In the genomic region with DNA sequence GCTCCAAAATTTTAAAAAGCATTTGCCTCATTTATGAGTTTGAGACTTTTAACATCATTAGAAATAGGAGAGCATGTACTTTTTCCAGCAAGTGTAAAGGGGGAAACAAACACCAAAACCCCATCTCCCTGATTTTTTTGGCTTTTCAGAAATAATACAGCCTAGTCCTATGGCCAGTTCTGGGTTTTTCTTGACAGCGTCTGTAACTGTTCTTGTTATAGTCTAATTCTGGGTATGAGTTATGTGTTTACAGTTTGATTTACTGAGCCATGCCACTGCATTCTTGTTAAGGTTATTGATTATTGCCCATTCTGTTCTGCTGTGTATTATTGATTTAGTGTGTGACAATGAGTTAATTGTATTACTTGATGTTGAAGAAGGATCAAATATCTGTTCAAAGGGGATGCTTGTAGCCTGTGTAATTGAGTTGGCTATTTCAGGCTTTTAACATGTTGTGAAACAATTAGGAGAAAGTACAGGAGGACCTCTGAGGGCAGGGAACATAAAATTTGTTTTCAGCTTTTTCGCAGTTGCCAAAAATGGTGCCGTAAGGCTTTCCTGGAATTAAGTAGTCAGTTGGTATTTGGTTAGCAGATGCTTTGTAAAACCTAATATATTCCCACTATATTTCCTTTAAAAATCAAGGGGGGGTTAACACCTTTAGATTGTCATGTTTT, we compare ENCODE assay signal across 13 cellular contexts. TPM values are rescaled to one million over a fixed set of nuclear protein-coding genes. Genes with fewer than 3 reads are reported as not detected.
DNase-seq lines count a peak whose midpoint lies in the region; ATAC-seq and TF ChIP-seq lines count a peak whose summit lies in the region.
"Had no signal": no experiment of that assay in that cellular context is flagged by ENCODE, and none has a peak within 500 bp of the region (broad histone marks: within the 10 kb centered on the region; RNA-seq: fewer than 3 reads in every experiment).

No MANE protein-coding gene starts in this region.

- POLR2A ChIA-PET in CD8-positive, alpha-beta T cell (lab: Charles Lee): interaction anchor here (0.6 to 2.2 kb wide), 6 partner anchors 10 to 131 kb away, joined by 3 to 6 read pairs (median 3); no protein-coding TSS in a partner anchor

- TF ChIP-seq CTCF in CD8-positive, alpha-beta T cell (IDR thresholded peaks at IDR 0.05): no peak
- TF ChIP-seq CTCF in esophagus squamous epithelium (IDR thresholded peaks at IDR 0.05): no peak
- no peak for TF ChIP-seq CTCF in omental fat pad (IDR thresholded peaks at IDR 0.05)

- no peak overlapping the region for H3K27ac ChIP-seq in CD8-positive, alpha-beta T cell (ENCODE audit: low read depth, low read length)
- peak overlapping the region in 3 of 4 donors; percentile 56 to 73 (median 66) for H3K27ac ChIP-seq in esophagus squamous epithelium
- H3K27ac ChIP-seq: parathyroid adenoma, VCaP had no signal

- no peak for TF ChIP-seq POLR2A in esophagus squamous epithelium (IDR thresholded peaks at IDR 0.05)

- H3K4me1 ChIP-seq in CD8-positive, alpha-beta T cell (ENCODE audit: insufficient read depth, low read length): peaks cover 72% of the 10 kb centered on the region
- peaks cover 12 to 78% (median 38%) of the 10 kb centered on the region in 3 donors for H3K4me1 ChIP-seq in esophagus squamous epithelium
- H3K4me1 ChIP-seq: parathyroid adenoma had no signal

- no peak overlapping the region for H3K4me3 ChIP-seq in CD8-positive, alpha-beta T cell (ENCODE audit: low read depth, low read length)
- H3K4me3 ChIP-seq in esophagus squamous epithelium: no peak overlapping the region
- H3K4me3 ChIP-seq: Peyer's patch had no signal

- H3K4me1 Mint-ChIP-seq in CD8-positive, alpha-beta T cell (ENCODE audit: low read depth): peaks cover 74% of the 10 kb centered on the region

- 78 to 80% methylated on average over 3 of the region's 3 CpGs for WGBS in esophagus squamous epithelium, 2 donors

- DNase-seq in CD8-positive, alpha-beta T cell: no peak
- DNase-seq in NCI-H146 treated with DMSO at 0.1 percent for 48 hours (lab: John Stamatoyannopoulos, UW; ENCODE audit: unreplicated experiment) (peak; percentile 43), esophagus squamous epithelium (lab: John Stamatoyannopoulos, UW) (no peak), omental fat pad (ENCODE audit: low spot score) (no peak), GOT3 (lab: John Stamatoyannopoulos, UW) (no peak), NCI-H1417 treated with DMSO at 0.1 percent for 48 hours (lab: John Stamatoyannopoulos, UW) (no peak)
- DNase-seq in activated CD4-positive, alpha-beta T cell treated with anti-CD3 and anti-CD28 coated beads, Interleukin-2, amount 50 U/mL, for 4 hours: no peak
- DNase-seq: COR-L47, NCI-H1105 treated with DMSO at 0.1 percent for 48 hours, Peyer's patch had no signal

- H3K36me3 ChIP-seq in CD8-positive, alpha-beta T cell (ENCODE audit: insufficient read depth, low read length): no peaks in the 10 kb centered on the region
- no peaks in the 10 kb centered on the region for H3K36me3 ChIP-seq in esophagus squamous epithelium
- H3K36me3 ChIP-seq: Peyer's patch had no signal

- ATAC-seq in CD8-positive, alpha-beta T cell: no peak
- ATAC-seq in omental fat pad (ENCODE audit: low FRiP score): peak; percentile 37
- ATAC-seq in HG02678 (IDR thresholded peaks at IDR 0.05; ENCODE audit: unreplicated experiment): no peak

- peaks cover 64% of the 10 kb centered on the region for H3K36me3 Mint-ChIP-seq in CD8-positive, alpha-beta T cell

- H3K27me3 Mint-ChIP-seq in CD8-positive, alpha-beta T cell (ENCODE audit: low read depth): no peaks in the 10 kb centered on the region

- peak overlapping the region; percentile 68 for H3K27ac Mint-ChIP-seq in CD8-positive, alpha-beta T cell

- intact Hi-C loops in CD8-positive, alpha-beta T cell (cut with DNase I, micrococcal nuclease): loop anchor here in 1 of 2 experiments (5.0 to 10.0 kb wide), 3 partner anchors 33 to 240 kb away; no protein-coding TSS in a partner anchor
- intact Hi-C loops in esophagus squamous epithelium (cut with DNase I): no loop called here

- CTCF ChIA-PET in CD8-positive, alpha-beta T cell (lab: Charles Lee): interaction anchor here (0.8 to 1.6 kb wide), 2 partner anchors 12 to 30 kb away, joined by 3 to 4 read pairs; no protein-coding TSS in a partner anchor

- H3K9me3 ChIP-seq in CD8-positive, alpha-beta T cell (ENCODE audit: low read length): no peaks in the 10 kb centered on the region
- no peaks in the 10 kb centered on the region for H3K9me3 ChIP-seq in esophagus squamous epithelium
- H3K9me3 ChIP-seq: Peyer's patch had no signal

- H3K4me3 Mint-ChIP-seq in CD8-positive, alpha-beta T cell: peak overlapping the region; percentile 0

- no peaks in the 10 kb centered on the region for H3K9me3 Mint-ChIP-seq in CD8-positive, alpha-beta T cell

- no peaks in the 10 kb centered on the region for H3K27me3 ChIP-seq in CD8-positive, alpha-beta T cell (ENCODE audit: insufficient read depth, low read length)
- no peaks in the 10 kb centered on the region for H3K27me3 ChIP-seq in esophagus squamous epithelium
- H3K27me3 ChIP-seq: Peyer's patch had no signal

RNA-seq across cellular contexts. Expression of a gene that starts 46.1 kb away (rescaled TPM):
- 100 to 1,000 TPM; 515 to 529 TPM for total RNA-seq in CD8-positive, alpha-beta T cell
- total RNA-seq in esophagus squamous epithelium (100 to 1,000 TPM in 3 of 4 donors, 10 to 100 TPM in 1; 94.0 to 318 (median 161) TPM), omental fat pad (100 to 1,000 TPM; 346 to 530 (median 397) TPM)
